ENCODE assay signal across 25 cellular contexts in genomic region chr15:56049577-56049976, GRCh38.
"Had no signal": no experiment of that assay in that cellular context is flagged by ENCODE, and none has a peak within 500 bp of the region (broad histone marks: within the 10 kb centered on the region; RNA-seq: fewer than 3 reads in every experiment).

No MANE protein-coding gene starts in this region.

- DNase-seq: cerebellar nuclear complex; cortex of kidney; effector memory CD8-positive, alpha-beta T cell; erythroblast; esophagus squamous epithelium; glutamatergic neuron; heart right ventricle; kidney; mucosa of descending colon; naive B cell; psoas muscle; right cardiac atrium; spleen; stimulated activated CD4-positive, alpha-beta T cell treated with anti-CD3 and anti-CD28 coated beads, Interleukin-4, amount 100 ng/mL, for 4 hours; stimulated activated naive CD4-positive, alpha-beta T cell treated with Interleukin-2 at 50 U/mL for 16 hours; stomach; testis; tibial artery had no signal

- H3K27me3 ChIP-seq: esophagus squamous epithelium, heart right ventricle, spleen, stomach, testis, tibial artery had no signal

- H3K4me3 Mint-ChIP-seq: effector memory CD8-positive, alpha-beta T cell; memory B cell; mesothelial cell of epicardium; naive B cell; natural killer cell treated with Interleukin-12 subunit alpha and Interleukin-12 subunit beta and Interleukin-15 and Interleukin-18, amount 100 ng/mL, for 72 hours; neural crest cell had no signal

- H3K36me3 Mint-ChIP-seq: memory B cell; mesothelial cell of epicardium; naive B cell; natural killer cell treated with Interleukin-12 subunit alpha and Interleukin-12 subunit beta and Interleukin-15 and Interleukin-18, amount 100 ng/mL, for 72 hours had no signal

- ATAC-seq: effector memory CD8-positive, alpha-beta T cell; heart right ventricle; left lobe of liver; mucosa of descending colon; psoas muscle; right cardiac atrium had no signal

- H3K4me3 ChIP-seq: esophagus squamous epithelium, heart right ventricle, lung, mucosa of descending colon, psoas muscle, skin epidermis, spleen, stomach, testis, tibial artery had no signal

- H3K27ac ChIP-seq: esophagus squamous epithelium, heart right ventricle, psoas muscle, skin epidermis, spleen, stomach, testis, tibial artery had no signal

- H3K9me3 Mint-ChIP-seq: effector memory CD8-positive, alpha-beta T cell; memory B cell had no signal

- H3K27ac Mint-ChIP-seq: effector memory CD8-positive, alpha-beta T cell; memory B cell; natural killer cell treated with Interleukin-12 subunit alpha and Interleukin-12 subunit beta and Interleukin-15 and Interleukin-18, amount 100 ng/mL, for 72 hours had no signal

- H3K9me3 ChIP-seq: esophagus squamous epithelium, mucosa of descending colon, psoas muscle, spleen, stomach, testis, tibial artery had no signal

- H3K36me3 ChIP-seq: esophagus squamous epithelium, heart right ventricle, spleen, stomach, tibial artery had no signal

- H3K27me3 Mint-ChIP-seq: effector memory CD8-positive, alpha-beta T cell; natural killer cell treated with Interleukin-12 subunit alpha and Interleukin-12 subunit beta and Interleukin-15 and Interleukin-18, amount 100 ng/mL, for 72 hours had no signal

- H3K4me1 ChIP-seq: esophagus squamous epithelium, heart right ventricle, psoas muscle, spleen, stomach, testis had no signal
